1 cellular context compared by ENCODE assay signal in the genomic region with DNA sequence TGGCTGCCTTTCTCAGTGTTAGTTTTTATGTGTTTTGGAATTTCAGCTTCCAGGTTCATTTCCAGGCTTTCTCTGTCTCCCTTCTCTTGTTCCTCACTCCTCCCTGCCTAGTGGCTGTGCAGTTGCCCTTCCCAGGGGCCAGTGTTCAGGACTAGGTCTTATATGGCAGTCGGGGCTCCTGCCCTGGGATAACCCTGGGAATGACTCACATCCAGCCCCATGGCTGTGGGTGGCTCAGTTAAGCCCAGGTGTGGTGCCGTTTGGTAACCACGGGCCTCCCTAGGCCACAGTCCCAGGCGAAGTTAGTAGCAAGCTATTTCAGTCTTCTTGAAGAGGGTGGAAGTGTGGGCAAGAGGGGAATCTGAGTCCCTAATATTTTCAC.
TF ChIP-seq lines count a peak whose summit lies in the region.

No MANE protein-coding gene starts in this region.

TF ChIP-seq in GM23338, 12 proteins besides CTCF, POLR2A, EP300 and RAD21:
- TF ChIP-seq, protein P1, sequence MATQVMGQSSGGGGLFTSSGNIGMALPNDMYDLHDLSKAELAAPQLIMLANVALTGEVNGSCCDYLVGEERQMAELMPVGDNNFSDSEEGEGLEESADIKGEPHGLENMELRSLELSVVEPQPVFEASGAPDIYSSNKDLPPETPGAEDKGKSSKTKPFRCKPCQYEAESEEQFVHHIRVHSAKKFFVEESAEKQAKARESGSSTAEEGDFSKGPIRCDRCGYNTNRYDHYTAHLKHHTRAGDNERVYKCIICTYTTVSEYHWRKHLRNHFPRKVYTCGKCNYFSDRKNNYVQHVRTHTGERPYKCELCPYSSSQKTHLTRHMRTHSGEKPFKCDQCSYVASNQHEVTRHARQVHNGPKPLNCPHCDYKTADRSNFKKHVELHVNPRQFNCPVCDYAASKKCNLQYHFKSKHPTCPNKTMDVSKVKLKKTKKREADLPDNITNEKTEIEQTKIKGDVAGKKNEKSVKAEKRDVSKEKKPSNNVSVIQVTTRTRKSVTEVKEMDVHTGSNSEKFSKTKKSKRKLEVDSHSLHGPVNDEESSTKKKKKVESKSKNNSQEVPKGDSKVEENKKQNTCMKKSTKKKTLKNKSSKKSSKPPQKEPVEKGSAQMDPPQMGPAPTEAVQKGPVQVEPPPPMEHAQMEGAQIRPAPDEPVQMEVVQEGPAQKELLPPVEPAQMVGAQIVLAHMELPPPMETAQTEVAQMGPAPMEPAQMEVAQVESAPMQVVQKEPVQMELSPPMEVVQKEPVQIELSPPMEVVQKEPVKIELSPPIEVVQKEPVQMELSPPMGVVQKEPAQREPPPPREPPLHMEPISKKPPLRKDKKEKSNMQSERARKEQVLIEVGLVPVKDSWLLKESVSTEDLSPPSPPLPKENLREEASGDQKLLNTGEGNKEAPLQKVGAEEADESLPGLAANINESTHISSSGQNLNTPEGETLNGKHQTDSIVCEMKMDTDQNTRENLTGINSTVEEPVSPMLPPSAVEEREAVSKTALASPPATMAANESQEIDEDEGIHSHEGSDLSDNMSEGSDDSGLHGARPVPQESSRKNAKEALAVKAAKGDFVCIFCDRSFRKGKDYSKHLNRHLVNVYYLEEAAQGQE (IDR thresholded peaks at IDR 0.05; ENCODE audit: unreplicated experiment): no peak
- TF ChIP-seq EZH2phosphoT487 (IDR thresholded peaks at IDR 0.05; ENCODE audit: unreplicated experiment): no peak
